In genomic region chr4:128393111-128393704, GRCh38 we compare ENCODE assay signal across 8 cellular contexts.
DNase-seq lines count a peak whose midpoint lies in the region; ATAC-seq and TF ChIP-seq lines count a peak whose summit lies in the region.

No MANE protein-coding gene starts in this region.

- no peak overlapping the region for H2BK15ac ChIP-seq in neuronal stem cell (ENCODE audit: low read length)

- no peak overlapping the region for H3K14ac ChIP-seq in neuronal stem cell (ENCODE audit: low read length)

- H3K27ac ChIP-seq in neuronal stem cell (replicated peaks; ENCODE audit: low read length) = no peak overlapping the region

- H3K9ac ChIP-seq in neuronal stem cell (ENCODE audit: low read depth, low read length, poor library complexity) = no peak overlapping the region

- H4K91ac ChIP-seq in neuronal stem cell (ENCODE audit: low read depth, low read length, poor library complexity) = no peak overlapping the region

- no CpG with 5 or more reads among the region's 6 CpGs for WGBS in neuronal stem cell (ENCODE audit: extremely low coverage in 2 of 2, insufficient read length in 2 of 2, insufficient replicate concordance in 1 of 2), 2 donors

- no peak overlapping the region for H3K4me2 ChIP-seq in neuronal stem cell (ENCODE audit: insufficient read depth, low read length, poor library complexity, severe bottlenecking)

- no peak overlapping the region for H2BK120ac ChIP-seq in neuronal stem cell (ENCODE audit: low read depth, low read length)

- no peak overlapping the region for H2AFZ ChIP-seq in neuronal stem cell (ENCODE audit: low read length)

- CTCF ChIA-PET in GM10248 (lab: Yijun Ruan, JAX) = interaction anchor here (0.8 to 1.9 kb wide), 8 partner anchors 8 to 54 kb away, joined by 3 to 7 read pairs (median 4); no protein-coding TSS in a partner anchor

- no peaks in the 10 kb centered on the region for H3K79me1 ChIP-seq in neuronal stem cell (ENCODE audit: low read depth, low read length)

- no peak overlapping the region for H3K4ac ChIP-seq in neuronal stem cell (ENCODE audit: low read length)

- ATAC-seq in HG02981 (IDR thresholded peaks at IDR 0.05; ENCODE audit: unreplicated experiment) = peak; percentile 85
- ATAC-seq in left ventricle myocardium superior = peak; percentile 93

- H3K18ac ChIP-seq in neuronal stem cell (ENCODE audit: low read length) = no peak overlapping the region

- POLR2A ChIA-PET in GM10248 (lab: Yijun Ruan, JAX) = no interaction called here

- TF ChIP-seq CTCF in GM10248 (IDR thresholded peaks at IDR 0.05; ENCODE audit: control extremely low read depth, extremely low read depth, low read depth, missing control alignments) = no peak

- no peaks in the 10 kb centered on the region for H3K9me3 ChIP-seq in neuronal stem cell (replicated peaks in 1 of 2; ENCODE audit: control insufficient read depth in 2 of 2, insufficient read depth in 1 of 2, low read depth in 1 of 2, low read length in 2 of 2)

- no peak overlapping the region for H2BK5ac ChIP-seq in neuronal stem cell (ENCODE audit: low read length)

- no peaks in the 10 kb centered on the region for H3K27me3 ChIP-seq in neuronal stem cell (ENCODE audit: control insufficient read depth in 3 of 3, insufficient read depth in 3 of 3, low read depth in 1 of 3, low read length in 3 of 3)

- no peaks in the 10 kb centered on the region for H3K36me3 ChIP-seq in neuronal stem cell (replicated peaks in 1 of 2; ENCODE audit: control insufficient read depth in 2 of 2, insufficient read depth in 2 of 2, low read length in 2 of 2)

- H2AK5ac ChIP-seq in neuronal stem cell (ENCODE audit: low read depth, low read length) = no peak overlapping the region

- H3K4me3 ChIP-seq in neuronal stem cell (ENCODE audit: low read length in 2 of 2) = no peak overlapping the region

- H4K8ac ChIP-seq in neuronal stem cell (ENCODE audit: low read depth, low read length) = no peak overlapping the region

- intact Hi-C loops in left ventricle myocardium superior (cut with micrococcal nuclease) = no loop called here

- no peak overlapping the region for H3K23ac ChIP-seq in neuronal stem cell (ENCODE audit: low read depth, low read length, poor library complexity)

- DNase-seq in COR-L47 (lab: John Stamatoyannopoulos, UW) (peak; percentile 29), NCI-H748 treated with DMSO at 0.1 percent for 48 hours (lab: John Stamatoyannopoulos, UW) (peak; percentile 72), left ventricle myocardium superior (no peak), T-helper 9 cell (no peak), GM10248 (ENCODE audit: extremely low spot score) (no peak), neuronal stem cell (ENCODE audit: low spot score) (no peak)
- DNase-seq in stimulated activated naive CD4-positive, alpha-beta T cell (lab: John Stamatoyannopoulos, UW) = no peak

- no peaks in the 10 kb centered on the region for H3K4me1 ChIP-seq in neuronal stem cell (ENCODE audit: control insufficient read depth in 2 of 2, insufficient read depth in 1 of 2, low read depth in 1 of 2, low read length in 2 of 2)

- no peak overlapping the region for H2BK12ac ChIP-seq in neuronal stem cell (ENCODE audit: low read length)

Comparison
In these comparisons a context has a peak if more than half of its experiments do, and no peak if none do; other contexts are left out.
1. DNase-seq: peak in COR-L47 (single experiment) and NCI-H748 treated with DMSO at 0.1 percent for 48 hours (single experiment); none in left ventricle myocardium superior (single experiment), T-helper 9 cell (single experiment), GM10248 (single experiment), stimulated activated naive CD4-positive, alpha-beta T cell (0 of 6) and neuronal stem cell (single experiment).